9 cellular contexts compared by ENCODE assay signal in the genomic region with DNA sequence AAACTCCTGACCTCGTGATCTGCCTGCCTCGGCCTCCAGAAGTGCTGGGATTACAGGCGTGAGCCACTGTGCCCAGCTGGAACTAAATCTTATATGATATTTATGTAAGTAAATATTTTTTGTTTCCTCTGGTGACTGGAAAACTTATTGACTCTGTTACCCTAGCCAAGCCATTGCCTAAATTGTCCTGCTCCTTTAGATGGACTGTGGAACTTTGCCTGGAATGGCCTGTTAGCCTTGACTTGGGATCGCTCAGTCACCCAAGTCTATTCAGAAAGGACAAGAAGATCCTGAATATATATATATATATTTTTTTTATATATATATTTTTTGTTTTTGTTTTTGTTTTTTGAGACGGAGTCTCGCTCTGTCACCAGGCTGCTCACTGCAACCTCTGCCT.
"Had no signal": no experiment of that assay in that cellular context is flagged by ENCODE, and none has a peak within 500 bp of the region (broad histone marks: within the 10 kb centered on the region; RNA-seq: fewer than 3 reads in every experiment).

No MANE protein-coding gene starts in this region.

- H3K4me3 ChIP-seq: GM23248, GM23338, HAP-1 had no signal

- ATAC-seq: GM23338, HCT116 had no signal

- DNase-seq: GM23248, GOT3, H7, H9, HCEC 1CT, HFFc6 had no signal

- H3K9me3 ChIP-seq: HAP-1 had no signal

- H3K27ac ChIP-seq: GM23248 had no signal

- H3K4me1 ChIP-seq: HAP-1 had no signal
